In the genomic region with DNA sequence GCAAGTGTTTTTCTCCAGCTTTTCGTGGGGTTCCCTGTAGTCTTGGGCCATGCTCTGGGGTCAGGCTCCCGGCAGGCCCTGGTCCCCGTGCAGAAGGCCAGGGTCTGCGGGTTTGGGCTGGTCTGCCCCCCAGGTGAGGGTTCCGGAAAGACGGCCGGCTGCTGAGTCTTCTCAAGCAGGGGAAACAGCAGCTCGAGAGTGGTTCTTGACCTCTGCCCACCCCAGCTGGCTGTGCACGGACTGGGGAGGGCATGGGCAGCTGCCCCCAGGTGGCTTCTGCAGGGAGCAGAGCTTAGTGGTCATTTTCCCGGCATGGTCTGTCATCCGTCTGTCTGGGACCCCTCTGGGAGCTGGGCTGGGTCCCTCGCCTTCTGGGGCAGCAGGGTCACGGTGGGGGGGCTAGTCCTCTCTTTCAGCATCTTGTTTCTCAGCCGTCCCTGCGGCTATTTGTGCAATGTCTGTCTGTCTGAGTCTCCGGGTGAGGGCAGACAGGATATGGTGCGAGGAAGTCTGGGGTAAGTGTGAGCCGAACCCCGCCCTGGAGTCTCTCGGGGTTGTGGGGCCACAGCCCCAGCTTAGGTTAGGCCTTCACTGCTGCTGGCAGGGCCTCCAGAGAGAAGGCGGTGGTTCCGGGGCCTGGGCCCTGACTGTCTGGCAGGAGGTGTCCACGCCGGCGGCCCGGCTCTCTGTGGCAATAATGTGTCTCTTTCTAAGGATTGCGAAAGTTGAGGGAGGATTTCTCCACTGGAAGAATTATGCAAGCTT, we compare ENCODE assay signal across 8 cellular contexts. TPM values are rescaled to one million over a fixed set of nuclear protein-coding genes. Genes with fewer than 3 reads are reported as not detected.
DNase-seq lines count a peak whose midpoint lies in the region; ATAC-seq and TF ChIP-seq lines count a peak whose summit lies in the region.

No MANE protein-coding gene starts in this region.

- H3K9ac ChIP-seq in neuronal stem cell (ENCODE audit: low read depth, low read length, poor library complexity): no peak overlapping the region

- H3K23ac ChIP-seq in neuronal stem cell (ENCODE audit: low read depth, low read length, poor library complexity): peak overlapping the region; percentile 92

- H3K27me3 ChIP-seq in neuronal stem cell (ENCODE audit: control insufficient read depth in 3 of 3, insufficient read depth in 3 of 3, low read depth in 1 of 3, low read length in 3 of 3): no peaks in the 10 kb centered on the region
- no peaks in the 10 kb centered on the region for H3K27me3 ChIP-seq in transverse colon

- H4K91ac ChIP-seq in neuronal stem cell (ENCODE audit: low read depth, low read length, poor library complexity): no peak overlapping the region

- H3K4me3 ChIP-seq in fibroblast of mammary gland (ENCODE audit: control insufficient read depth, low read depth, low read length) (peak overlapping the region; percentile 16), neuronal stem cell (ENCODE audit: low read length in 2 of 2) (no peak overlapping the region), transverse colon (peak overlapping the region in 2 of 4 donors; percentile 12 to 54)

- H2AK5ac ChIP-seq in neuronal stem cell (ENCODE audit: low read depth, low read length): peak overlapping the region; percentile 72

- H3K14ac ChIP-seq in neuronal stem cell (ENCODE audit: low read length): no peak overlapping the region

- H4K8ac ChIP-seq in neuronal stem cell (ENCODE audit: low read depth, low read length): no peak overlapping the region

- H3K18ac ChIP-seq in neuronal stem cell (ENCODE audit: low read length): peak overlapping the region; percentile 61

- H3K27me3 Mint-ChIP-seq in activated T-helper 2 cell treated with anti-CD3 and anti-CD28 coated beads, Interferon-gamma antibody, Interleukin-2, Interleukin-4, amounts not matched to agents 10 μg/mL and 5 μg/mL and 100 μg/mL, durations not matched to agents 14 hours and 24 hours and 36 hours (ENCODE audit: low read depth): no peaks in the 10 kb centered on the region

- H3K36me3 Mint-ChIP-seq in activated T-helper 2 cell treated with anti-CD3 and anti-CD28 coated beads, Interferon-gamma antibody, Interleukin-2, Interleukin-4, amounts not matched to agents 10 μg/mL and 5 μg/mL and 100 μg/mL, durations not matched to agents 14 hours and 24 hours and 36 hours (ENCODE audit: low read depth): peaks cover 43% of the 10 kb centered on the region

- H3K27ac ChIP-seq in neuronal stem cell (replicated peaks; ENCODE audit: low read length) (peak overlapping the region; percentile 13), transverse colon (peak overlapping the region; percentile 82 to 90 (median 85))

- no peak for TF ChIP-seq CTCF in fibroblast of mammary gland (conservative IDR thresholded peaks at IDR 0.05; ENCODE audit: control insufficient read depth, insufficient read depth, low read depth, low read length)
- no peak for TF ChIP-seq CTCF in transverse colon (IDR thresholded peaks at IDR 0.05)

- in situ Hi-C loops in G401 (cut with HindIII; ENCODE audit: low sequenced_read_pairs) (no loop called here), transverse colon (cut with MboI; ENCODE audit: low pct_ligation_motif_present in 1 of 4, low pct_unique_long_range_greater_than_20kb in 1 of 4, low sequenced_read_pairs in 3 of 4) (no loop called here)

- H3K4ac ChIP-seq in neuronal stem cell (ENCODE audit: low read length): no peak overlapping the region

- no peaks in the 10 kb centered on the region for H3K9me3 Mint-ChIP-seq in activated T-helper 2 cell treated with anti-CD3 and anti-CD28 coated beads, Interferon-gamma antibody, Interleukin-2, Interleukin-4, amounts not matched to agents 10 μg/mL and 5 μg/mL and 100 μg/mL, durations not matched to agents 14 hours and 24 hours and 36 hours

- intact Hi-C loops in activated T-helper 2 cell treated with anti-CD3 and anti-CD28 coated beads, Interferon-gamma antibody, Interleukin-2, Interleukin-4, amounts not matched to agents 10 μg/mL and 5 μg/mL and 100 μg/mL, durations not matched to agents 14 hours and 24 hours and 36 hours (cut with micrococcal nuclease): loop anchor here (2.0 kb wide), 2 partner anchors 57 to 67 kb away; no protein-coding TSS in a partner anchor
- intact Hi-C loops in transverse colon (cut with DNase I; ENCODE audit: low total_unique reads): loop anchor here (5.0 kb wide), 1 partner anchor 78 kb away; no protein-coding TSS in a partner anchor

- no CpG with 5 or more reads among the region's 27 CpGs for WGBS in neuronal stem cell (ENCODE audit: extremely low coverage in 2 of 2, insufficient read length in 2 of 2, insufficient replicate concordance in 1 of 2), 2 donors
- 19% methylated on average over 26 of the region's 27 CpGs; no CpG with 5 or more reads in 1 of the 2 donors for WGBS in transverse colon (ENCODE audit: low coverage in 1 of 2), 2 donors

- peak overlapping the region; percentile 92 for H3K4me3 Mint-ChIP-seq in activated T-helper 2 cell treated with anti-CD3 and anti-CD28 coated beads, Interferon-gamma antibody, Interleukin-2, Interleukin-4, amounts not matched to agents 10 μg/mL and 5 μg/mL and 100 μg/mL, durations not matched to agents 14 hours and 24 hours and 36 hours (ENCODE audit: low read depth)

- H3K27ac Mint-ChIP-seq in activated T-helper 2 cell treated with anti-CD3 and anti-CD28 coated beads, Interferon-gamma antibody, Interleukin-2, Interleukin-4, amounts not matched to agents 10 μg/mL and 5 μg/mL and 100 μg/mL, durations not matched to agents 14 hours and 24 hours and 36 hours: peak overlapping the region; percentile 81

- H3K4me1 ChIP-seq in neuronal stem cell (ENCODE audit: control insufficient read depth in 2 of 2, insufficient read depth in 1 of 2, low read depth in 1 of 2, low read length in 2 of 2) (peaks cover 36 to 40% of the 10 kb centered on the region in 2 donors), transverse colon (peaks cover 51 to 100% (median 94%) of the 10 kb centered on the region in 4 donors)

- no peak overlapping the region for H2BK12ac ChIP-seq in neuronal stem cell (ENCODE audit: low read length)

- no peak overlapping the region for H2BK120ac ChIP-seq in neuronal stem cell (ENCODE audit: low read depth, low read length)

- DNase-seq in G401 (ENCODE audit: low spot score) (peak; percentile 52), NCI-H226 (peak; percentile 85), fibroblast of mammary gland (ENCODE audit: low read depth) (peak; percentile 96), neuronal stem cell (ENCODE audit: low spot score) (no peak), transverse colon (peak; percentile 81), NCI-H2029 treated with DMSO at 0.1 percent for 48 hours (lab: John Stamatoyannopoulos, UW) (no peak)
- peak; percentile 66 for DNase-seq in activated T-helper 2 cell treated with anti-CD3 and anti-CD28 coated beads, Interferon-gamma antibody, Interleukin-2, Interleukin-4, amounts not matched to agents 10 μg/mL and 5 μg/mL and 100 μg/mL, durations not matched to agents 14 hours and 24 hours and 36 hours (ENCODE audit: low spot score)

- TF ChIP-seq EP300 in transverse colon (IDR thresholded peaks at IDR 0.05; ENCODE audit: low read depth): no peak

- H2BK5ac ChIP-seq in neuronal stem cell (ENCODE audit: low read length): no peak overlapping the region

- H3K36me3 ChIP-seq in neuronal stem cell (replicated peaks in 1 of 2; ENCODE audit: control insufficient read depth in 2 of 2, insufficient read depth in 2 of 2, low read length in 2 of 2) (peaks cover 0 to 58% of the 10 kb centered on the region in 2 donors), transverse colon (no peaks in the 10 kb centered on the region)

- H3K9me3 ChIP-seq in neuronal stem cell (replicated peaks in 1 of 2; ENCODE audit: control insufficient read depth in 2 of 2, insufficient read depth in 1 of 2, low read depth in 1 of 2, low read length in 2 of 2) (no peaks in the 10 kb centered on the region), transverse colon (no peaks in the 10 kb centered on the region)

- peaks cover 43% of the 10 kb centered on the region for H3K79me1 ChIP-seq in neuronal stem cell (ENCODE audit: low read depth, low read length)

- H2AFZ ChIP-seq in neuronal stem cell (ENCODE audit: low read length): no peak overlapping the region

- peak; percentile 40 for TF ChIP-seq POLR2A in transverse colon (IDR thresholded peaks at IDR 0.05)

- H3K4me2 ChIP-seq in neuronal stem cell (ENCODE audit: insufficient read depth, low read length, poor library complexity, severe bottlenecking): peak overlapping the region; percentile 14

- H2BK15ac ChIP-seq in neuronal stem cell (ENCODE audit: low read length): peak overlapping the region; percentile 31

- peaks cover 62% of the 10 kb centered on the region for H3K4me1 Mint-ChIP-seq in activated T-helper 2 cell treated with anti-CD3 and anti-CD28 coated beads, Interferon-gamma antibody, Interleukin-2, Interleukin-4, amounts not matched to agents 10 μg/mL and 5 μg/mL and 100 μg/mL, durations not matched to agents 14 hours and 24 hours and 36 hours (ENCODE audit: low read depth)

- ATAC-seq in HG03565 (IDR thresholded peaks at IDR 0.05; ENCODE audit: unreplicated experiment): no peak

RNA-seq across cellular contexts. Expression of gene SKI, which starts 6.1 kb away (rescaled TPM):
- 5.8 and 15.2 TPM in 2 replicates for total RNA-seq in G401 (2014; rRNA removed; shearing (Covaris generic))
- 37.0 and 41.1 TPM in 2 replicates for total RNA-seq in activated T-helper 2 cell treated with anti-CD3 and anti-CD28 coated beads, Interferon-gamma antibody, Interleukin-2, Interleukin-4, amounts not matched to agents 10 μg/mL and 5 μg/mL and 100 μg/mL, durations not matched to agents 14 hours and 24 hours and 36 hours
- polyA plus RNA-seq in neuronal stem cell (2013, experiment 1 of 2): 37.5 TPM
- polyA plus RNA-seq in neuronal stem cell (2013, experiment 2 of 2): 41.3 TPM
- total RNA-seq in transverse colon: 10 to 100 TPM; 24.4 to 52.4 (median 32.2) TPM

RNA-seq across cellular contexts. Expression of gene FAAP20, which starts 39.6 kb away (rescaled TPM):
- 79.9 and 105 TPM in 2 replicates for total RNA-seq in G401 (2014; rRNA removed; shearing (Covaris generic))
- total RNA-seq in activated T-helper 2 cell treated with anti-CD3 and anti-CD28 coated beads, Interferon-gamma antibody, Interleukin-2, Interleukin-4, amounts not matched to agents 10 μg/mL and 5 μg/mL and 100 μg/mL, durations not matched to agents 14 hours and 24 hours and 36 hours: 61.5 and 63.8 TPM in 2 replicates
- 108 TPM for polyA plus RNA-seq in neuronal stem cell (2013, experiment 1 of 2)
- polyA plus RNA-seq in neuronal stem cell (2013, experiment 2 of 2): 108 TPM
- total RNA-seq in transverse colon: 10 to 100 TPM; 19.4 to 84.5 (median 34.9) TPM

Comparison
In these comparisons a context has a peak if more than half of its experiments do, and no peak if none do; other contexts are left out.
1. DNase-seq: peak in G401 (single experiment), NCI-H226 (single experiment), activated T-helper 2 cell treated with anti-CD3 and anti-CD28 coated beads, Interferon-gamma antibody, Interleukin-2, Interleukin-4, amounts not matched to agents 10 μg/mL and 5 μg/mL and 100 μg/mL, durations not matched to agents 14 hours and 24 hours and 36 hours (single experiment), fibroblast of mammary gland (single experiment) and transverse colon (single experiment); none in neuronal stem cell (single experiment) and NCI-H2029 treated with DMSO at 0.1 percent for 48 hours (single experiment).